Comparison of ENCODE assay signal across 8 cellular contexts in the genomic region with DNA sequence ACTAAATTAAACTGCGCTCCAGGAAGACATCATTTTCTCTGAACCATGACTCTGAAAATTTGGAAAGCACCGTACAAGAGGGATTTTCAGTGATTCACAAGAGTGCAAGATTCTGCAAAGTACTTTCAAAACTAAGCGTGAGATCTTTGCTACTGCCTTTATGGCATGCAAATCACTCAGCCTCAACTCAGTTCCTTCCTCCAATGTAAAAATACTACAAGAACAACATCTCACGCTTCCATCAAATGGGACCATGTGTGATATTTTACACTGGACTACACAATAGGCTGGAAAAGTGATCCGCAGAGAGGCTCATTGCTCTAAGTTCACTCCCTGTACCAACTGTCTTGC. TPM values are rescaled to one million over a fixed set of nuclear protein-coding genes. Genes with fewer than 3 reads are reported as not detected.
DNase-seq lines count a peak whose midpoint lies in the region; ATAC-seq and TF ChIP-seq lines count a peak whose summit lies in the region.

No MANE protein-coding gene starts in this region.

- H4K20me1 ChIP-seq in Loucy (ENCODE audit: insufficient read depth, low read length, poor library complexity, severe bottlenecking), result no peaks in the 10 kb centered on the region

- in situ Hi-C loops in GM13976 (cut with MboI; ENCODE audit: low sequenced_read_pairs, unreplicated experiment), result no loop called here

- no peaks in the 10 kb centered on the region for H3K9me2 ChIP-seq in Loucy (replicated peaks; ENCODE audit: low read depth, low read length)

- H3F3A ChIP-seq in Loucy (ENCODE audit: low read depth), result no peaks in the 10 kb centered on the region

- H2AFZ ChIP-seq in Loucy (ENCODE audit: low read length), result peak overlapping the region; percentile 97

- peak; percentile 56 for DNase-seq in GM13976 (ENCODE audit: low spot score)
- no peak for DNase-seq in fibroblast of the aortic adventitia (ENCODE audit: low read depth)
- no peak for DNase-seq in SKM-1 treated with dmso at 0.1 percent for 144 hours (lab: John Stamatoyannopoulos, UW; ENCODE audit: unreplicated experiment)
- DNase-seq in NK-92 (lab: John Stamatoyannopoulos, UW; ENCODE audit: unreplicated experiment), result no peak
- DNase-seq in NCI-H2171 treated with DMSO at 0.1 percent for 48 hours (lab: John Stamatoyannopoulos, UW), result no peak

- ATAC-seq in GM21723 (IDR thresholded peaks at IDR 0.05; ENCODE audit: unreplicated experiment), result peak; percentile 49

- H3K4me1 ChIP-seq in Loucy (ENCODE audit: insufficient read depth, low read length, poor library complexity, severe bottlenecking) (peaks cover 38% of the 10 kb centered on the region), stomach smooth muscle (ENCODE audit: control insufficient read depth, insufficient read depth, low read length) (no peaks in the 10 kb centered on the region)

- peak overlapping the region; percentile 78 for H3K27ac ChIP-seq in stomach smooth muscle (ENCODE audit: low read length)

- H3K36me3 ChIP-seq in Loucy (ENCODE audit: insufficient read depth, low read length) (no peaks in the 10 kb centered on the region), stomach smooth muscle (ENCODE audit: control insufficient read depth in 2 of 2, insufficient read depth in 2 of 2, low read length in 2 of 2) (no peaks in the 10 kb centered on the region)

- H3K4me2 ChIP-seq in Loucy (ENCODE audit: low read depth, low read length, poor library complexity, severe bottlenecking), result peak overlapping the region; percentile 85

- H3K79me2 ChIP-seq in Loucy (ENCODE audit: insufficient read depth, low read length), result no peaks in the 10 kb centered on the region

- TF ChIP-seq CTCF in GM13976 (IDR thresholded peaks at IDR 0.05; ENCODE audit: borderline replicate concordance, control extremely low read depth, extremely low read depth, insufficient read depth, missing control alignments) (no peak), Loucy (conservative IDR thresholded peaks at IDR 0.05; ENCODE audit: low read length) (no peak), fibroblast of the aortic adventitia (IDR thresholded peaks at IDR 0.05; ENCODE audit: insufficient read depth, low read length) (no peak)

- H3K9ac ChIP-seq in Loucy (ENCODE audit: low read depth, low read length, poor library complexity, severe bottlenecking) (no peak overlapping the region), stomach smooth muscle (ENCODE audit: low read length in 2 of 2) (peak overlapping the region in 1 of 2 donors; percentile 86)

- H3K27me3 ChIP-seq in Loucy (ENCODE audit: insufficient read depth, low read length, poor library complexity, severe bottlenecking) (no peaks in the 10 kb centered on the region), stomach smooth muscle (ENCODE audit: control insufficient read depth in 1 of 2, insufficient read depth in 2 of 2, low read length in 2 of 2) (no peaks in the 10 kb centered on the region)

- H3K4me3 ChIP-seq in Loucy (ENCODE audit: low read length, poor library complexity, severe bottlenecking), result peak overlapping the region; percentile 94
- peak overlapping the region; percentile 82 for H3K4me3 ChIP-seq in fibroblast of the aortic adventitia (ENCODE audit: low read depth, low read length)
- peak overlapping the region; percentile 88 to 92 for H3K4me3 ChIP-seq in stomach smooth muscle (ENCODE audit: low read length in 2 of 2)

- H3K9me3 ChIP-seq in Loucy (ENCODE audit: insufficient read depth, low read depth, low read length) (no peaks in the 10 kb centered on the region), stomach smooth muscle (ENCODE audit: control insufficient read depth in 2 of 2, low read length in 2 of 2) (no peaks in the 10 kb centered on the region)

RNA-seq across cellular contexts. Expression of gene IL15, which starts 0.7 kb away (rescaled TPM):
- 2.3 TPM in 2 replicates for total RNA-seq in fibroblast of the aortic adventitia (ENCODE audit: low replicate concordance)
